Comparison of ENCODE assay signal across 17 cellular contexts in genomic region chr19:6743071-6743470, GRCh38. TPM values are rescaled to one million over a fixed set of nuclear protein-coding genes. Genes with fewer than 3 reads are reported as not detected.
DNase-seq lines count a peak whose midpoint lies in the region; ATAC-seq and TF ChIP-seq lines count a peak whose summit lies in the region.
"Had no signal": no experiment of that assay in that cellular context is flagged by ENCODE, and none has a peak within 500 bp of the region (broad histone marks: within the 10 kb centered on the region; RNA-seq: fewer than 3 reads in every experiment).

No MANE protein-coding gene starts in this region.

- peak overlapping the region; percentile 63 for H3K27ac ChIP-seq in smooth muscle cell (ENCODE audit: low read depth)

- peaks cover 53% of the 10 kb centered on the region for H3K4me1 ChIP-seq in smooth muscle cell (ENCODE audit: low read depth)

- H3K9ac ChIP-seq in smooth muscle cell (ENCODE audit: low read depth): no peak overlapping the region

- no peaks in the 10 kb centered on the region for H3K9me3 ChIP-seq in iPS-18c (ENCODE audit: control insufficient read depth, insufficient read depth, low read length)
- no peaks in the 10 kb centered on the region for H3K9me3 ChIP-seq in smooth muscle cell (replicated peaks; ENCODE audit: low read depth)

- no peaks in the 10 kb centered on the region for H3K9me3 Mint-ChIP-seq in activated T-helper 1 cell treated with anti-CD3 and anti-CD28 coated beads, Interleukin-12 subunit alpha, Interleukin-12 subunit beta, Interleukin-2, Interleukin-4 antibody, amounts not matched to agents 30 ng/mL and 10 ng/mL and 1 ng/mL, durations not matched to agents 14 hours and 24 hours and 36 hours
- H3K9me3 Mint-ChIP-seq: activated naive CD8-positive, alpha-beta T cell treated with anti-CD3 and anti-CD28 coated beads for 36 hours had no signal

- WGBS in smooth muscle cell (ENCODE audit: low lambda C conversion rate): 76% methylated on average over 7 of the region's 7 CpGs

- peaks cover 27% of the 10 kb centered on the region for H3K36me3 ChIP-seq in H7 (replicated peaks; ENCODE audit: control insufficient read depth, insufficient read depth, low read length)
- peaks cover 3% of the 10 kb centered on the region for H3K36me3 ChIP-seq in smooth muscle cell (ENCODE audit: low read depth)

- peaks cover 26% of the 10 kb centered on the region for H3K4me1 Mint-ChIP-seq in activated T-helper 1 cell treated with anti-CD3 and anti-CD28 coated beads, Interleukin-12 subunit alpha, Interleukin-12 subunit beta, Interleukin-2, Interleukin-4 antibody, amounts not matched to agents 30 ng/mL and 10 ng/mL and 1 ng/mL, durations not matched to agents 14 hours and 24 hours and 36 hours (ENCODE audit: low read depth)

- intact Hi-C loops in activated T-helper 1 cell treated with anti-CD3 and anti-CD28 coated beads, Interleukin-12 subunit alpha, Interleukin-12 subunit beta, Interleukin-2, Interleukin-4 antibody, amounts not matched to agents 30 ng/mL and 10 ng/mL and 1 ng/mL, durations not matched to agents 14 hours and 24 hours and 36 hours (cut with micrococcal nuclease): no loop called here

- peaks cover 19% of the 10 kb centered on the region for H3F3A ChIP-seq in smooth muscle cell (ENCODE audit: low read depth)

- TF ChIP-seq CTCF in smooth muscle cell (IDR thresholded peaks at IDR 0.05; ENCODE audit: borderline replicate concordance, insufficient read depth, poor library complexity, severe bottlenecking): no peak

- no peaks in the 10 kb centered on the region for H3K27me3 Mint-ChIP-seq in activated T-helper 1 cell treated with anti-CD3 and anti-CD28 coated beads, Interleukin-12 subunit alpha, Interleukin-12 subunit beta, Interleukin-2, Interleukin-4 antibody, amounts not matched to agents 30 ng/mL and 10 ng/mL and 1 ng/mL, durations not matched to agents 14 hours and 24 hours and 36 hours (ENCODE audit: insufficient read depth)
- H3K27me3 Mint-ChIP-seq: activated CD4-positive, alpha-beta T cell treated with anti-CD3 and anti-CD28 coated beads for 36 hours; activated naive CD8-positive, alpha-beta T cell treated with anti-CD3 and anti-CD28 coated beads for 36 hours had no signal

- H3K4me3 ChIP-seq in H7 (ENCODE audit: insufficient read depth, low read depth, low read length): no peak overlapping the region
- H3K4me3 ChIP-seq in iPS-18c (ENCODE audit: insufficient read depth, low read depth, low read length): peak overlapping the region; percentile 16
- H3K4me3 ChIP-seq in smooth muscle cell: no peak overlapping the region

- no peak for ATAC-seq in GM19035 (IDR thresholded peaks at IDR 0.05; ENCODE audit: unreplicated experiment)
- ATAC-seq: activated CD4-positive, alpha-beta T cell treated with anti-CD3 and anti-CD28 coated beads for 36 hours had no signal

- peak overlapping the region; percentile 1 for H3K4me2 ChIP-seq in smooth muscle cell

- no peaks in the 10 kb centered on the region for H3K27me3 ChIP-seq in H7 (ENCODE audit: control insufficient read depth, insufficient read depth, low read length)
- no peaks in the 10 kb centered on the region for H3K27me3 ChIP-seq in smooth muscle cell (ENCODE audit: low read depth)

- H3K27ac Mint-ChIP-seq in activated T-helper 1 cell treated with anti-CD3 and anti-CD28 coated beads, Interleukin-12 subunit alpha, Interleukin-12 subunit beta, Interleukin-2, Interleukin-4 antibody, amounts not matched to agents 30 ng/mL and 10 ng/mL and 1 ng/mL, durations not matched to agents 14 hours and 24 hours and 36 hours: no peak overlapping the region
- H3K27ac Mint-ChIP-seq: activated CD4-positive, alpha-beta T cell treated with anti-CD3 and anti-CD28 coated beads for 36 hours; activated naive CD8-positive, alpha-beta T cell treated with anti-CD3 and anti-CD28 coated beads for 36 hours had no signal

- peaks cover 28% of the 10 kb centered on the region for H3K79me2 ChIP-seq in smooth muscle cell (ENCODE audit: low read depth)

- H2AFZ ChIP-seq in smooth muscle cell (ENCODE audit: low read depth): no peak overlapping the region

- peak; percentile 35 for DNase-seq in H7
- no peak for DNase-seq in activated T-helper 1 cell treated with anti-CD3 and anti-CD28 coated beads, Interleukin-12 subunit alpha, Interleukin-12 subunit beta, Interleukin-2, Interleukin-4 antibody, amounts not matched to agents 30 ng/mL and 10 ng/mL and 1 ng/mL, durations not matched to agents 14 hours and 24 hours and 36 hours (ENCODE audit: low spot score)
- DNase-seq in smooth muscle cell (lab: John Stamatoyannopoulos, UW; ENCODE audit: unreplicated experiment): no peak
- DNase-seq in MV-4-11 (lab: John Stamatoyannopoulos, UW): no peak
- no peak for DNase-seq in activated CD8-positive, alpha-beta memory T cell treated with anti-CD3 and anti-CD28 coated beads, Interleukin-2, amount 50 U/mL, for 48 hours
- DNase-seq in HT-29 (ENCODE audit: low spot score): no peak
- DNase-seq: activated CD4-positive, alpha-beta T cell treated with anti-CD3 and anti-CD28 coated beads for 36 hours; activated naive CD8-positive, alpha-beta T cell treated with anti-CD3 and anti-CD28 coated beads for 36 hours; DMS79; head of caudate nucleus; NCI-H1092; NK-92 treated with Interleukin-12 subunit alpha and Interleukin-12 subunit beta, amount 100 ng/mL, for 24 hours; SHP77 treated with DMSO at 0.1 percent for 48 hours; T-helper 2 cell had no signal

- peak overlapping the region; percentile 7 for H3K4me3 Mint-ChIP-seq in activated T-helper 1 cell treated with anti-CD3 and anti-CD28 coated beads, Interleukin-12 subunit alpha, Interleukin-12 subunit beta, Interleukin-2, Interleukin-4 antibody, amounts not matched to agents 30 ng/mL and 10 ng/mL and 1 ng/mL, durations not matched to agents 14 hours and 24 hours and 36 hours
- H3K4me3 Mint-ChIP-seq: activated CD4-positive, alpha-beta T cell treated with anti-CD3 and anti-CD28 coated beads for 36 hours; activated naive CD8-positive, alpha-beta T cell treated with anti-CD3 and anti-CD28 coated beads for 36 hours had no signal

- H3K36me3 Mint-ChIP-seq in activated T-helper 1 cell treated with anti-CD3 and anti-CD28 coated beads, Interleukin-12 subunit alpha, Interleukin-12 subunit beta, Interleukin-2, Interleukin-4 antibody, amounts not matched to agents 30 ng/mL and 10 ng/mL and 1 ng/mL, durations not matched to agents 14 hours and 24 hours and 36 hours (ENCODE audit: low read depth): peaks cover 35% of the 10 kb centered on the region

- H4K20me1 ChIP-seq in smooth muscle cell (ENCODE audit: low read depth): peaks cover 49% of the 10 kb centered on the region

RNA-seq across cellular contexts. Expression of gene TRIP10, which starts 3.6 kb away (rescaled TPM):
- total RNA-seq in H7 (2014; rRNA removed; shearing (Covaris generic)): 84.5 and 92.2 TPM in 2 replicates
- 61.2 and 62.0 TPM in 2 replicates for total RNA-seq in activated T-helper 1 cell treated with anti-CD3 and anti-CD28 coated beads, Interleukin-12 subunit alpha, Interleukin-12 subunit beta, Interleukin-2, Interleukin-4 antibody, amounts not matched to agents 30 ng/mL and 10 ng/mL and 1 ng/mL, durations not matched to agents 14 hours and 24 hours and 36 hours
- total RNA-seq in smooth muscle cell: 55.0 and 57.8 TPM in 2 replicates
- polyA plus RNA-seq in smooth muscle cell: 67.8 and 89.8 TPM in 2 replicates
- total RNA-seq in HT-29 (2014; rRNA removed; shearing (Covaris generic)): 63.7 and 65.7 TPM in 2 replicates

RNA-seq across cellular contexts. Expression of gene GPR108, which starts 5.7 kb away (rescaled TPM):
- total RNA-seq in H7 (2014; rRNA removed; shearing (Covaris generic)): 60.7 and 61.7 TPM in 2 replicates
- total RNA-seq in activated T-helper 1 cell treated with anti-CD3 and anti-CD28 coated beads, Interleukin-12 subunit alpha, Interleukin-12 subunit beta, Interleukin-2, Interleukin-4 antibody, amounts not matched to agents 30 ng/mL and 10 ng/mL and 1 ng/mL, durations not matched to agents 14 hours and 24 hours and 36 hours: 106 and 108 TPM in 2 replicates
- 34.4 and 51.3 TPM in 2 replicates for total RNA-seq in smooth muscle cell
- 62.1 and 75.1 TPM in 2 replicates for polyA plus RNA-seq in smooth muscle cell
- 43.8 and 74.2 TPM in 2 replicates for total RNA-seq in HT-29 (2014; rRNA removed; shearing (Covaris generic))

RNA-seq across cellular contexts. Expression of gene C3, which starts 22.6 kb away (rescaled TPM):
- 13.4 and 20.2 TPM in 2 replicates for total RNA-seq in H7 (2014; rRNA removed; shearing (Covaris generic))
- 6.1 and 7.2 TPM in 2 replicates for total RNA-seq in activated T-helper 1 cell treated with anti-CD3 and anti-CD28 coated beads, Interleukin-12 subunit alpha, Interleukin-12 subunit beta, Interleukin-2, Interleukin-4 antibody, amounts not matched to agents 30 ng/mL and 10 ng/mL and 1 ng/mL, durations not matched to agents 14 hours and 24 hours and 36 hours
- total RNA-seq in smooth muscle cell: 10.0 and 25.1 TPM in 2 replicates
- polyA plus RNA-seq in smooth muscle cell: 6.4 and 8.8 TPM in 2 replicates
- total RNA-seq in HT-29 (2014; rRNA removed; shearing (Covaris generic)): 0.64 TPM in 1 of 2 replicates, not detected in the other

RNA-seq across cellular contexts. Expression of gene SH2D3A, which starts 24.2 kb away (rescaled TPM):
- total RNA-seq in H7 (2014; rRNA removed; shearing (Covaris generic)): 11.7 and 12.8 TPM in 2 replicates
- 15.0 and 15.6 TPM in 2 replicates for total RNA-seq in activated T-helper 1 cell treated with anti-CD3 and anti-CD28 coated beads, Interleukin-12 subunit alpha, Interleukin-12 subunit beta, Interleukin-2, Interleukin-4 antibody, amounts not matched to agents 30 ng/mL and 10 ng/mL and 1 ng/mL, durations not matched to agents 14 hours and 24 hours and 36 hours
- 6.5 and 9.3 TPM in 2 replicates for total RNA-seq in smooth muscle cell
- 6.2 and 15.8 TPM in 2 replicates for polyA plus RNA-seq in smooth muscle cell
- total RNA-seq in HT-29 (2014; rRNA removed; shearing (Covaris generic)): 110 and 119 TPM in 2 replicates

RNA-seq across cellular contexts. Expression of gene VAV1, which starts 29.4 kb away (rescaled TPM):
- 9.5 and 13.3 TPM in 2 replicates for total RNA-seq in H7 (2014; rRNA removed; shearing (Covaris generic))
- 86.8 and 90.4 TPM in 2 replicates for total RNA-seq in activated T-helper 1 cell treated with anti-CD3 and anti-CD28 coated beads, Interleukin-12 subunit alpha, Interleukin-12 subunit beta, Interleukin-2, Interleukin-4 antibody, amounts not matched to agents 30 ng/mL and 10 ng/mL and 1 ng/mL, durations not matched to agents 14 hours and 24 hours and 36 hours
- not detected in 2 replicates for total RNA-seq in smooth muscle cell
- not detected in 2 replicates for polyA plus RNA-seq in smooth muscle cell
- total RNA-seq in HT-29 (2014; rRNA removed; shearing (Covaris generic)): 0.15 and 0.57 TPM in 2 replicates
- polyA plus RNA-seq: BJ had no signal
